ENCODE assay signal across 1 cellular context in the genomic region with DNA sequence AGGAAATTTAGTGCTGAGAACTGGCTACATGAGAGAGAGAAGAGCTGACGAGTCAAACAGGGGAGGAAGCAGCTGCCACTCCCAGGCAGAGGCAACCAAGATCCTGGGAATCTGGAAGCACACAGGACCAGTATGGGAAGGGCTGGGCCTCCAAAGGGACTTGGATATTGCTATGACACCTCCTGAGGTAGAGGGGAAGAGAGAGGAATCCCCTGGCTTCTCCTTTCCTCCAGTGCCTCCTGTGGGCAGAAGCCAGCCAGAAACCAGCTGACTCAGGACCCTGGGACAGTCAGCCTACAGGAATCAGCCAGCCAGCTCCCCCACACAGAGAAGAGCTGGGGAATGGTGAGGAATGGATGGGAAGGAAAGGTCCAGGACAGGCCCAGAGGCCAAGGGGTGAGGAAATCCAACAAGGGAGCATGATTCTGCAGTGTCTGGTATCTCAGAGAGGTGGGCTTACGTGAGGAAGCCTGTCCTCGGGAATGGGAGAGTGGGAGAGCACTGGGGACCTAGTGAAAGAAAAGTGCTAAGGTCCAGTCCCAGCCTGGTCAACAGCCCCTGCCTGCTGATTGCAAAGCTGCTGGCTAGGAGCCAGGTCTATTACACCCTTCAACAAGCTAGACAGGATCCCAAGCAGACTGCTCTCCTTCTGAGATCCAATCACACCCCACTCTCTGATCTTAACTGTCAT.
TF ChIP-seq lines count a peak whose summit lies in the region.

No MANE protein-coding gene starts in this region.

TF ChIP-seq in K562, 482 proteins besides CTCF, POLR2A, EP300 and RAD21 (continued from another document and continues in another):
- TF ChIP-seq, protein P1, sequence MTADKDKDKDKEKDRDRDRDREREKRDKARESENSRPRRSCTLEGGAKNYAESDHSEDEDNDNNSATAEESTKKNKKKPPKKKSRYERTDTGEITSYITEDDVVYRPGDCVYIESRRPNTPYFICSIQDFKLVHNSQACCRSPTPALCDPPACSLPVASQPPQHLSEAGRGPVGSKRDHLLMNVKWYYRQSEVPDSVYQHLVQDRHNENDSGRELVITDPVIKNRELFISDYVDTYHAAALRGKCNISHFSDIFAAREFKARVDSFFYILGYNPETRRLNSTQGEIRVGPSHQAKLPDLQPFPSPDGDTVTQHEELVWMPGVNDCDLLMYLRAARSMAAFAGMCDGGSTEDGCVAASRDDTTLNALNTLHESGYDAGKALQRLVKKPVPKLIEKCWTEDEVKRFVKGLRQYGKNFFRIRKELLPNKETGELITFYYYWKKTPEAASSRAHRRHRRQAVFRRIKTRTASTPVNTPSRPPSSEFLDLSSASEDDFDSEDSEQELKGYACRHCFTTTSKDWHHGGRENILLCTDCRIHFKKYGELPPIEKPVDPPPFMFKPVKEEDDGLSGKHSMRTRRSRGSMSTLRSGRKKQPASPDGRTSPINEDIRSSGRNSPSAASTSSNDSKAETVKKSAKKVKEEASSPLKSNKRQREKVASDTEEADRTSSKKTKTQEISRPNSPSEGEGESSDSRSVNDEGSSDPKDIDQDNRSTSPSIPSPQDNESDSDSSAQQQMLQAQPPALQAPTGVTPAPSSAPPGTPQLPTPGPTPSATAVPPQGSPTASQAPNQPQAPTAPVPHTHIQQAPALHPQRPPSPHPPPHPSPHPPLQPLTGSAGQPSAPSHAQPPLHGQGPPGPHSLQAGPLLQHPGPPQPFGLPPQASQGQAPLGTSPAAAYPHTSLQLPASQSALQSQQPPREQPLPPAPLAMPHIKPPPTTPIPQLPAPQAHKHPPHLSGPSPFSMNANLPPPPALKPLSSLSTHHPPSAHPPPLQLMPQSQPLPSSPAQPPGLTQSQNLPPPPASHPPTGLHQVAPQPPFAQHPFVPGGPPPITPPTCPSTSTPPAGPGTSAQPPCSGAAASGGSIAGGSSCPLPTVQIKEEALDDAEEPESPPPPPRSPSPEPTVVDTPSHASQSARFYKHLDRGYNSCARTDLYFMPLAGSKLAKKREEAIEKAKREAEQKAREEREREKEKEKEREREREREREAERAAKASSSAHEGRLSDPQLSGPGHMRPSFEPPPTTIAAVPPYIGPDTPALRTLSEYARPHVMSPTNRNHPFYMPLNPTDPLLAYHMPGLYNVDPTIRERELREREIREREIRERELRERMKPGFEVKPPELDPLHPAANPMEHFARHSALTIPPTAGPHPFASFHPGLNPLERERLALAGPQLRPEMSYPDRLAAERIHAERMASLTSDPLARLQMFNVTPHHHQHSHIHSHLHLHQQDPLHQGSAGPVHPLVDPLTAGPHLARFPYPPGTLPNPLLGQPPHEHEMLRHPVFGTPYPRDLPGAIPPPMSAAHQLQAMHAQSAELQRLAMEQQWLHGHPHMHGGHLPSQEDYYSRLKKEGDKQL (CRISPR knock-in tag; IDR thresholded peaks at IDR 0.05; ENCODE audit: borderline replicate concordance), result no peak
- no peak for TF ChIP-seq FOXP1 (CRISPR knock-in tag; IDR thresholded peaks at IDR 0.05)
- no peak for TF ChIP-seq ZEB2 (IDR thresholded peaks at IDR 0.05)
- TF ChIP-seq, protein P2, sequence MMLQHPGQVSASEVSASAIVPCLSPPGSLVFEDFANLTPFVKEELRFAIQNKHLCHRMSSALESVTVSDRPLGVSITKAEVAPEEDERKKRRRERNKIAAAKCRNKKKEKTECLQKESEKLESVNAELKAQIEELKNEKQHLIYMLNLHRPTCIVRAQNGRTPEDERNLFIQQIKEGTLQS (IDR thresholded peaks at IDR 0.05), result peak; percentile 35; the same call in 1 of the 2 replicates
- TF ChIP-seq, protein P2 (CRISPR knock-in tag; conservative IDR thresholded peaks at IDR 0.05), result no peak
- TF ChIP-seq NR4A1 (CRISPR knock-in tag; IDR thresholded peaks at IDR 0.05), result no peak
- TF ChIP-seq NR4A1 (tag; IDR thresholded peaks at IDR 0.05), result 0 out of 2 replicates have a peak, but pooled peaks have one; percentile 6
- no peak for TF ChIP-seq GATAD2A (IDR thresholded peaks at IDR 0.05)
- no peak for TF ChIP-seq PML (IDR thresholded peaks at IDR 0.05; ENCODE audit: low read length)
- no peak for TF ChIP-seq KLF10 (CRISPR knock-in tag; IDR thresholded peaks at IDR 0.05)
- no peak for TF ChIP-seq ZNF232 (CRISPR knock-in tag; IDR thresholded peaks at IDR 0.05)
- peak; percentile 12; the same call in 1 of the 2 replicates for TF ChIP-seq L3MBTL2 (IDR thresholded peaks at IDR 0.05)
- TF ChIP-seq, protein P3, sequence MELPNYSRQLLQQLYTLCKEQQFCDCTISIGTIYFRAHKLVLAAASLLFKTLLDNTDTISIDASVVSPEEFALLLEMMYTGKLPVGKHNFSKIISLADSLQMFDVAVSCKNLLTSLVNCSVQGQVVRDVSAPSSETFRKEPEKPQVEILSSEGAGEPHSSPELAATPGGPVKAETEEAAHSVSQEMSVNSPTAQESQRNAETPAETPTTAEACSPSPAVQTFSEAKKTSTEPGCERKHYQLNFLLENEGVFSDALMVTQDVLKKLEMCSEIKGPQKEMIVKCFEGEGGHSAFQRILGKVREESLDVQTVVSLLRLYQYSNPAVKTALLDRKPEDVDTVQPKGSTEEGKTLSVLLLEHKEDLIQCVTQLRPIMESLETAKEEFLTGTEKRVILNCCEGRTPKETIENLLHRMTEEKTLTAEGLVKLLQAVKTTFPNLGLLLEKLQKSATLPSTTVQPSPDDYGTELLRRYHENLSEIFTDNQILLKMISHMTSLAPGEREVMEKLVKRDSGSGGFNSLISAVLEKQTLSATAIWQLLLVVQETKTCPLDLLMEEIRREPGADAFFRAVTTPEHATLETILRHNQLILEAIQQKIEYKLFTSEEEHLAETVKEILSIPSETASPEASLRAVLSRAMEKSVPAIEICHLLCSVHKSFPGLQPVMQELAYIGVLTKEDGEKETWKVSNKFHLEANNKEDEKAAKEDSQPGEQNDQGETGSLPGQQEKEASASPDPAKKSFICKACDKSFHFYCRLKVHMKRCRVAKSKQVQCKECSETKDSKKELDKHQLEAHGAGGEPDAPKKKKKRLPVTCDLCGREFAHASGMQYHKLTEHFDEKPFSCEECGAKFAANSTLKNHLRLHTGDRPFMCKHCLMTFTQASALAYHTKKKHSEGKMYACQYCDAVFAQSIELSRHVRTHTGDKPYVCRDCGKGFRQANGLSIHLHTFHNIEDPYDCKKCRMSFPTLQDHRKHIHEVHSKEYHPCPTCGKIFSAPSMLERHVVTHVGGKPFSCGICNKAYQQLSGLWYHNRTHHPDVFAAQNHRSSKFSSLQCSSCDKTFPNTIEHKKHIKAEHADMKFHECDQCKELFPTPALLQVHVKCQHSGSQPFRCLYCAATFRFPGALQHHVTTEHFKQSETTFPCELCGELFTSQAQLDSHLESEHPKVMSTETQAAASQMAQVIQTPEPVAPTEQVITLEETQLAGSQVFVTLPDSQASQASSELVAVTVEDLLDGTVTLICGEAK (IDR thresholded peaks at IDR 0.05), result no peak
- TF ChIP-seq, protein P3 (CRISPR knock-in tag; IDR thresholded peaks at IDR 0.05), result no peak
- TF ChIP-seq ZNF239 (CRISPR knock-in tag; IDR thresholded peaks at IDR 0.05), result no peak
- TF ChIP-seq FOXK2 (conservative IDR thresholded peaks at IDR 0.05 in 1 of 2, IDR thresholded peaks at IDR 0.05 in 1 of 2; ENCODE audit: low read depth in 2 of 2), result peak in 1 of 2 experiments; percentile 32; a peak in 1 of 4 replicates
- TF ChIP-seq, protein P4, sequence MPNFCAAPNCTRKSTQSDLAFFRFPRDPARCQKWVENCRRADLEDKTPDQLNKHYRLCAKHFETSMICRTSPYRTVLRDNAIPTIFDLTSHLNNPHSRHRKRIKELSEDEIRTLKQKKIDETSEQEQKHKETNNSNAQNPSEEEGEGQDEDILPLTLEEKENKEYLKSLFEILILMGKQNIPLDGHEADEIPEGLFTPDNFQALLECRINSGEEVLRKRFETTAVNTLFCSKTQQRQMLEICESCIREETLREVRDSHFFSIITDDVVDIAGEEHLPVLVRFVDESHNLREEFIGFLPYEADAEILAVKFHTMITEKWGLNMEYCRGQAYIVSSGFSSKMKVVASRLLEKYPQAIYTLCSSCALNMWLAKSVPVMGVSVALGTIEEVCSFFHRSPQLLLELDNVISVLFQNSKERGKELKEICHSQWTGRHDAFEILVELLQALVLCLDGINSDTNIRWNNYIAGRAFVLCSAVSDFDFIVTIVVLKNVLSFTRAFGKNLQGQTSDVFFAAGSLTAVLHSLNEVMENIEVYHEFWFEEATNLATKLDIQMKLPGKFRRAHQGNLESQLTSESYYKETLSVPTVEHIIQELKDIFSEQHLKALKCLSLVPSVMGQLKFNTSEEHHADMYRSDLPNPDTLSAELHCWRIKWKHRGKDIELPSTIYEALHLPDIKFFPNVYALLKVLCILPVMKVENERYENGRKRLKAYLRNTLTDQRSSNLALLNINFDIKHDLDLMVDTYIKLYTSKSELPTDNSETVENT (CRISPR knock-in tag; IDR thresholded peaks at IDR 0.05), result no peak
- TF ChIP-seq ATF7 (IDR thresholded peaks at IDR 0.05), result peak; percentile 62; the same call in 1 of the 2 replicates
- no peak for TF ChIP-seq FOXA3 (CRISPR knock-in tag; conservative IDR thresholded peaks at IDR 0.05 in 1 of 2, IDR thresholded peaks at IDR 0.05 in 1 of 2)
- TF ChIP-seq ZFP30 (CRISPR knock-in tag; IDR thresholded peaks at IDR 0.05; ENCODE audit: borderline replicate concordance), result no peak
- TF ChIP-seq ZNF717 (CRISPR knock-in tag; IDR thresholded peaks at IDR 0.05), result no peak
- TF ChIP-seq CHD1 (IDR thresholded peaks at IDR 0.05; ENCODE audit: low read length), result no peak
- TF ChIP-seq NCOA6 (IDR thresholded peaks at IDR 0.05), result no peak
- TF ChIP-seq, protein P5, sequence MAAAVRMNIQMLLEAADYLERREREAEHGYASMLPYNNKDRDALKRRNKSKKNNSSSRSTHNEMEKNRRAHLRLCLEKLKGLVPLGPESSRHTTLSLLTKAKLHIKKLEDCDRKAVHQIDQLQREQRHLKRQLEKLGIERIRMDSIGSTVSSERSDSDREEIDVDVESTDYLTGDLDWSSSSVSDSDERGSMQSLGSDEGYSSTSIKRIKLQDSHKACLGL (CRISPR knock-in tag; IDR thresholded peaks at IDR 0.05; ENCODE audit: borderline replicate concordance, poor library complexity, severe bottlenecking), result no peak
- TF ChIP-seq TCF7L2 (IDR thresholded peaks at IDR 0.05; ENCODE audit: low read depth, low read length), result no peak
- no peak for TF ChIP-seq ELF2 (CRISPR knock-in tag; IDR thresholded peaks at IDR 0.05)
- no peak for TF ChIP-seq SNRNP70 (optimal IDR thresholded peaks at IDR 0.05; ENCODE audit: low read depth, low read length)
- no peak for TF ChIP-seq SMAD2 (IDR thresholded peaks at IDR 0.05; ENCODE audit: low read depth, low read length)
- TF ChIP-seq NR3C1 (CRISPR knock-in tag; IDR thresholded peaks at IDR 0.05), result no peak
- TF ChIP-seq PURB (CRISPR knock-in tag; IDR thresholded peaks at IDR 0.05; ENCODE audit: low read depth), result no peak
- TF ChIP-seq ZNF224 (CRISPR knock-in tag; IDR thresholded peaks at IDR 0.05), result no peak
- TF ChIP-seq DNMT1 (IDR thresholded peaks at IDR 0.05), result no peak
- TF ChIP-seq, protein P6, sequence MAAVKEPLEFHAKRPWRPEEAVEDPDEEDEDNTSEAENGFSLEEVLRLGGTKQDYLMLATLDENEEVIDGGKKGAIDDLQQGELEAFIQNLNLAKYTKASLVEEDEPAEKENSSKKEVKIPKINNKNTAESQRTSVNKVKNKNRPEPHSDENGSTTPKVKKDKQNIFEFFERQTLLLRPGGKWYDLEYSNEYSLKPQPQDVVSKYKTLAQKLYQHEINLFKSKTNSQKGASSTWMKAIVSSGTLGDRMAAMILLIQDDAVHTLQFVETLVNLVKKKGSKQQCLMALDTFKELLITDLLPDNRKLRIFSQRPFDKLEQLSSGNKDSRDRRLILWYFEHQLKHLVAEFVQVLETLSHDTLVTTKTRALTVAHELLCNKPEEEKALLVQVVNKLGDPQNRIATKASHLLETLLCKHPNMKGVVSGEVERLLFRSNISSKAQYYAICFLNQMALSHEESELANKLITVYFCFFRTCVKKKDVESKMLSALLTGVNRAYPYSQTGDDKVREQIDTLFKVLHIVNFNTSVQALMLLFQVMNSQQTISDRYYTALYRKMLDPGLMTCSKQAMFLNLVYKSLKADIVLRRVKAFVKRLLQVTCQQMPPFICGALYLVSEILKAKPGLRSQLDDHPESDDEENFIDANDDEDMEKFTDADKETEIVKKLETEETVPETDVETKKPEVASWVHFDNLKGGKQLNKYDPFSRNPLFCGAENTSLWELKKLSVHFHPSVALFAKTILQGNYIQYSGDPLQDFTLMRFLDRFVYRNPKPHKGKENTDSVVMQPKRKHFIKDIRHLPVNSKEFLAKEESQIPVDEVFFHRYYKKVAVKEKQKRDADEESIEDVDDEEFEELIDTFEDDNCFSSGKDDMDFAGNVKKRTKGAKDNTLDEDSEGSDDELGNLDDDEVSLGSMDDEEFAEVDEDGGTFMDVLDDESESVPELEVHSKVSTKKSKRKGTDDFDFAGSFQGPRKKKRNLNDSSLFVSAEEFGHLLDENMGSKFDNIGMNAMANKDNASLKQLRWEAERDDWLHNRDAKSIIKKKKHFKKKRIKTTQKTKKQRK (IDR thresholded peaks at IDR 0.05; ENCODE audit: borderline replicate concordance, low read depth, low read length), result no peak
